Comparison of ENCODE assay signal across 8 cellular contexts in genomic region chr6:28589234-28589951, GRCh38.
A peak's percentile ranks its signal among the peaks of the same experiment; 100 is the strongest.
DNase-seq lines count a peak whose midpoint lies in the region; ATAC-seq and TF ChIP-seq lines count a peak whose summit lies in the region.

No MANE protein-coding gene starts in this region.

- H3K27ac ChIP-seq in PC-3 (ENCODE audit: low read length) (no peak overlapping the region), thyroid gland (no peak overlapping the region)

- ATAC-seq in HG03439 (IDR thresholded peaks at IDR 0.05; ENCODE audit: unreplicated experiment) (peak; percentile 50), PC-3 (no peak), GM19328 (IDR thresholded peaks at IDR 0.05; ENCODE audit: unreplicated experiment) (no peak)

- H3K79me2 ChIP-seq in PC-3 (ENCODE audit: low read length), result peaks cover 24% of the 10 kb centered on the region

- H3K9ac ChIP-seq in PC-3 (ENCODE audit: low read length), result no peak overlapping the region

- BruUV-seq in PC-3 (replicated peaks; lab: Mats Ljungman, UMichigan), result TSS peak; percentile 44

- H3K36me3 ChIP-seq in PC-3 (ENCODE audit: low read depth, low read length), result no peaks in the 10 kb centered on the region
- H3K36me3 ChIP-seq in thyroid gland, result no peaks in the 10 kb centered on the region

- H3K4me1 Mint-ChIP-seq in brain, result peaks cover 62% of the 10 kb centered on the region

- peak overlapping the region; percentile 86 to 93 (median 89) for H3K4me3 Mint-ChIP-seq in brain

- peaks cover 0 to 3% (median 0%) of the 10 kb centered on the region in 5 experiments for H3K9me3 Mint-ChIP-seq in brain

- no peaks in the 10 kb centered on the region for H3K9me2 ChIP-seq in PC-3 (replicated peaks; ENCODE audit: low read length)

- CTCF ChIA-PET in PC-3 (lab: Charles Lee), result interaction anchor here (0.8 to 1.0 kb wide), 2 partner anchors 17 to 360 kb away, joined by 3 read pairs; no protein-coding TSS in a partner anchor

- H3K9me3 ChIP-seq in PC-3 (ENCODE audit: low read length), result no peaks in the 10 kb centered on the region
- no peaks in the 10 kb centered on the region for H3K9me3 ChIP-seq in thyroid gland

- H3K27ac Mint-ChIP-seq in brain, result peak overlapping the region; percentile 49 to 86 (median 72)

- intact Hi-C loops in PC-3 (cut with micrococcal nuclease) (loop anchor here (5.0 to 10.0 kb wide), 3 partner anchors 147 to 455 kb away; partner anchors contain the start of genes ZSCAN12 and ZSCAN23), thyroid gland (cut with DNase I) (no loop called here)

- WGBS in thyroid gland, 2 donors, result 3 to 5% methylated on average over 34 of the region's 34 CpGs

- H3K27me3 ChIP-seq in PC-3 (ENCODE audit: low read length), result no peaks in the 10 kb centered on the region
- H3K27me3 ChIP-seq in thyroid gland, result peaks cover 3% of the 10 kb centered on the region

- POLR2A ChIA-PET in PC-3 (lab: Charles Lee; ENCODE audit: unreplicated experiment), result no interaction called here

- TF ChIP-seq POLR2A in thyroid gland (IDR thresholded peaks at IDR 0.05), result no peak

- DNase-seq in activated T-cell treated with anti-CD3 and anti-CD28 coated beads for 48 hours (ENCODE audit: low read depth) (peak; percentile 58), PC-3 (peak; percentile 23), left kidney (ENCODE audit: low read depth, low spot score) (peak; percentile 95), thyroid gland (peak; percentile 29 to 36)
- DNase-seq in activated T-cell treated with anti-CD3 and anti-CD28 coated beads, Interleukin-2, amount 50 U/mL, for 1 hour, result no peak

- peaks cover 19% of the 10 kb centered on the region for H3K27me3 Mint-ChIP-seq in brain

- H3F3A ChIP-seq in PC-3 (ENCODE audit: low read length, unreplicated experiment), result no peaks in the 10 kb centered on the region

- no peaks in the 10 kb centered on the region for H3K36me3 Mint-ChIP-seq in brain

- H3K4me1 ChIP-seq in PC-3 (ENCODE audit: insufficient read depth, low read length) (peaks cover 24% of the 10 kb centered on the region), thyroid gland (peaks cover 3 to 4% of the 10 kb centered on the region in 2 donors)

- no peak for TF ChIP-seq CTCF in PC-3 (conservative IDR thresholded peaks at IDR 0.05; ENCODE audit: low read depth, low read length)
- no peak for TF ChIP-seq CTCF in brain (conservative IDR thresholded peaks at IDR 0.05)
- no peak for TF ChIP-seq CTCF in thyroid gland (IDR thresholded peaks at IDR 0.05)

- no peak overlapping the region for H2AFZ ChIP-seq in PC-3 (ENCODE audit: low read length)

- no peaks in the 10 kb centered on the region for H4K20me1 ChIP-seq in PC-3 (ENCODE audit: low read length)

- no peak overlapping the region for H3K4me2 ChIP-seq in PC-3 (ENCODE audit: low read length)

- H3K4me3 ChIP-seq in PC-3 (ENCODE audit: low read length) (no peak overlapping the region), thyroid gland (replicated peaks in 1 of 3) (no peak overlapping the region)
